27 cellular contexts compared by ENCODE assay signal in genomic region chr2:202555354-202555753, GRCh38.
A peak's percentile ranks its signal among the peaks of the same experiment; 100 is the strongest.
DNase-seq lines count a peak whose midpoint lies in the region; ATAC-seq and TF ChIP-seq lines count a peak whose summit lies in the region.
"Had no signal": no experiment of that assay in that cellular context is flagged by ENCODE, and none has a peak within 500 bp of the region (broad histone marks: within the 10 kb centered on the region; RNA-seq: fewer than 3 reads in every experiment).

No MANE protein-coding gene starts in this region.

- H3K9me3 Mint-ChIP-seq in activated CD4-positive, alpha-beta T cell treated with anti-CD3 and anti-CD28 coated beads for 36 hours (ENCODE audit: low read depth) = no peaks in the 10 kb centered on the region
- no peaks in the 10 kb centered on the region for H3K9me3 Mint-ChIP-seq in endodermal cell
- H3K9me3 Mint-ChIP-seq in stimulated activated naive CD8-positive, alpha-beta T cell treated with anti-CD3 and anti-CD28 coated beads, Interleukin-15, amount 100 ng/mL, for 72 hours = no peaks in the 10 kb centered on the region
- H3K9me3 Mint-ChIP-seq: activated B cell treated with CpG ODN at 0.5 μM for 24 hours; activated naive CD4-positive, alpha-beta T cell treated with anti-CD3 and anti-CD28 coated beads, Interleukin-2, amount 50 U/mL, for 24 hours; CD4-positive, CD25-positive, alpha-beta regulatory T cell; immature natural killer cell; memory B cell had no signal

- H3K4me1 ChIP-seq in endodermal cell (ENCODE audit: control insufficient read depth, insufficient read depth, low read length) = no peaks in the 10 kb centered on the region
- H3K4me1 ChIP-seq: esophagus squamous epithelium, gastrocnemius medialis, Peyer's patch, tibial nerve had no signal

- peaks cover 90% of the 10 kb centered on the region for H3K36me3 ChIP-seq in endodermal cell (ENCODE audit: control insufficient read depth, insufficient read depth, low read length)

- no peaks in the 10 kb centered on the region for H3K27me3 Mint-ChIP-seq in activated CD4-positive, alpha-beta T cell treated with anti-CD3 and anti-CD28 coated beads for 36 hours
- no peaks in the 10 kb centered on the region for H3K27me3 Mint-ChIP-seq in endodermal cell (ENCODE audit: insufficient read depth)
- no peaks in the 10 kb centered on the region for H3K27me3 Mint-ChIP-seq in stimulated activated naive CD8-positive, alpha-beta T cell treated with anti-CD3 and anti-CD28 coated beads, Interleukin-15, amount 100 ng/mL, for 72 hours
- H3K27me3 Mint-ChIP-seq: activated B cell treated with CpG ODN at 0.5 μM for 24 hours; activated naive CD4-positive, alpha-beta T cell treated with anti-CD3 and anti-CD28 coated beads, Interleukin-2, amount 50 U/mL, for 24 hours; CD4-positive, CD25-positive, alpha-beta regulatory T cell; memory B cell; progenitor cell of endocrine pancreas had no signal

- peak; percentile 33 for DNase-seq in activated CD4-positive, alpha-beta T cell treated with anti-CD3 and anti-CD28 coated beads for 36 hours
- no peak for DNase-seq in activated CD4-positive, alpha-beta T cell treated with anti-CD3 and anti-CD28 coated beads for 1 hour
- peak; percentile 23 for DNase-seq in stimulated activated CD4-positive, alpha-beta T cell treated with anti-CD3 and anti-CD28 coated beads, Interleukin-1b, Interleukin-23, amount 100 ng/mL, for 48 hours
- DNase-seq in stimulated activated CD4-positive, alpha-beta T cell treated with anti-CD3 and anti-CD28 coated beads, Interleukin-2, amount 100 ng/mL, for 48 hours = no peak
- DNase-seq in endodermal cell = no peak
- DNase-seq in stimulated activated naive CD8-positive, alpha-beta T cell treated with anti-CD3 and anti-CD28 coated beads, Interleukin-15, amount 100 ng/mL, for 72 hours = peak in 1 of 2 donors; percentile 45
- no peak for DNase-seq in HuH-7.5 (ENCODE audit: low spot score)
- DNase-seq in NCI-H128 (lab: John Stamatoyannopoulos, UW; ENCODE audit: unreplicated experiment) = no peak
- DNase-seq: activated B cell treated with CpG ODN at 0.5 μM for 24 hours; aorta; central memory CD4-positive, alpha-beta T cell; esophagus squamous epithelium; gastrocnemius medialis; hippocampal formation; immature natural killer cell; NCI-H187 treated with DMSO at 0.1 percent for 48 hours; NCI-H526; Peyer's patch; SW 1271; T-helper 9 cell had no signal

- H3K4me3 ChIP-seq in endodermal cell (ENCODE audit: low read length) = no peak overlapping the region
- H3K4me3 ChIP-seq: esophagus squamous epithelium, gastrocnemius medialis, Peyer's patch, tibial nerve had no signal

- H3K36me3 Mint-ChIP-seq in activated CD4-positive, alpha-beta T cell treated with anti-CD3 and anti-CD28 coated beads for 36 hours (ENCODE audit: low read depth) = peaks cover 8% of the 10 kb centered on the region
- peaks cover 58% of the 10 kb centered on the region for H3K36me3 Mint-ChIP-seq in endodermal cell (ENCODE audit: low read depth)

- no peak overlapping the region for H3K9ac ChIP-seq in endodermal cell (ENCODE audit: extremely low read depth, low read length, poor library complexity, severe bottlenecking)

- H3K27ac ChIP-seq in endodermal cell (ENCODE audit: low read depth, low read length) = no peak overlapping the region
- H3K27ac ChIP-seq: 22Rv1, esophagus squamous epithelium, gastrocnemius medialis, Peyer's patch, tibial nerve had no signal

- H3K27me3 ChIP-seq in endodermal cell (ENCODE audit: control insufficient read depth, insufficient read depth, low read length, poor library complexity, severe bottlenecking) = no peaks in the 10 kb centered on the region
- H3K27me3 ChIP-seq: esophagus squamous epithelium, gastrocnemius medialis, Peyer's patch, tibial nerve had no signal

- 95 to 96% methylated on average over 3 to 4 of the region's 4 CpGs for WGBS in endodermal cell (ENCODE audit: insufficient coverage in 1 of 2, insufficient read length in 1 of 2), 2 experiments

- H3K27ac Mint-ChIP-seq in activated CD4-positive, alpha-beta T cell treated with anti-CD3 and anti-CD28 coated beads for 36 hours = no peak overlapping the region
- H3K27ac Mint-ChIP-seq in endodermal cell = peak overlapping the region; percentile 15
- H3K27ac Mint-ChIP-seq in stimulated activated naive CD8-positive, alpha-beta T cell treated with anti-CD3 and anti-CD28 coated beads, Interleukin-15, amount 100 ng/mL, for 72 hours = no peak overlapping the region
- H3K27ac Mint-ChIP-seq: activated B cell treated with CpG ODN at 0.5 μM for 24 hours; activated naive CD4-positive, alpha-beta T cell treated with anti-CD3 and anti-CD28 coated beads, Interleukin-2, amount 50 U/mL, for 24 hours; memory B cell; progenitor cell of endocrine pancreas had no signal

- ATAC-seq in activated CD4-positive, alpha-beta T cell treated with anti-CD3 and anti-CD28 coated beads for 36 hours = no peak
- ATAC-seq in stimulated activated naive CD8-positive, alpha-beta T cell treated with anti-CD3 and anti-CD28 coated beads, Interleukin-15, amount 100 ng/mL, for 72 hours = peak; percentile 84
- ATAC-seq: gastrocnemius medialis, sciatic nerve had no signal

- H3K4me3 Mint-ChIP-seq in activated CD4-positive, alpha-beta T cell treated with anti-CD3 and anti-CD28 coated beads for 36 hours = no peak overlapping the region
- H3K4me3 Mint-ChIP-seq in endodermal cell = no peak overlapping the region
- H3K4me3 Mint-ChIP-seq in stimulated activated naive CD8-positive, alpha-beta T cell treated with anti-CD3 and anti-CD28 coated beads, Interleukin-15, amount 100 ng/mL, for 72 hours = no peak overlapping the region
- H3K4me3 Mint-ChIP-seq: activated B cell treated with CpG ODN at 0.5 μM for 24 hours; activated naive CD4-positive, alpha-beta T cell treated with anti-CD3 and anti-CD28 coated beads, Interleukin-2, amount 50 U/mL, for 24 hours; CD4-positive, CD25-positive, alpha-beta regulatory T cell; immature natural killer cell; memory B cell had no signal

- H3K9me3 ChIP-seq in endodermal cell (ENCODE audit: control insufficient read depth, low read length) = no peaks in the 10 kb centered on the region
- H3K9me3 ChIP-seq: esophagus squamous epithelium, gastrocnemius medialis, Peyer's patch, tibial nerve had no signal

- CTCF ChIA-PET in activated CD4-positive, alpha-beta T cell treated with anti-CD3 and anti-CD28 coated beads for 36 hours (lab: Charles Lee) = interaction anchor here (0.6 kb wide), 1 partner anchor 538 kb away, joined by 4 read pairs; no protein-coding TSS in a partner anchor

- TF ChIP-seq CTCF in endodermal cell (conservative IDR thresholded peaks at IDR 0.05) = no peak

- no peaks in the 10 kb centered on the region for H3K4me1 Mint-ChIP-seq in activated CD4-positive, alpha-beta T cell treated with anti-CD3 and anti-CD28 coated beads for 36 hours
- no peaks in the 10 kb centered on the region for H3K4me1 Mint-ChIP-seq in endodermal cell
- H3K4me1 Mint-ChIP-seq in stimulated activated naive CD8-positive, alpha-beta T cell treated with anti-CD3 and anti-CD28 coated beads, Interleukin-15, amount 100 ng/mL, for 72 hours = peaks cover 19% of the 10 kb centered on the region
- H3K4me1 Mint-ChIP-seq: activated B cell treated with CpG ODN at 0.5 μM for 24 hours; activated naive CD4-positive, alpha-beta T cell treated with anti-CD3 and anti-CD28 coated beads, Interleukin-2, amount 50 U/mL, for 24 hours; CD4-positive, CD25-positive, alpha-beta regulatory T cell; memory B cell had no signal

- POLR2A ChIA-PET in activated CD4-positive, alpha-beta T cell treated with anti-CD3 and anti-CD28 coated beads for 36 hours (lab: Charles Lee) = no interaction called here

- intact Hi-C loops in activated CD4-positive, alpha-beta T cell treated with anti-CD3 and anti-CD28 coated beads for 36 hours (cut with DNase I, micrococcal nuclease) = no loop called here

Comparison
In these comparisons a context has a peak if more than half of its experiments do, and no peak if none do; other contexts are left out.
1. DNase-seq: peak in activated CD4-positive, alpha-beta T cell treated with anti-CD3 and anti-CD28 coated beads for 36 hours (single experiment) and stimulated activated CD4-positive, alpha-beta T cell treated with anti-CD3 and anti-CD28 coated beads, Interleukin-1b, Interleukin-23, amount 100 ng/mL, for 48 hours (single experiment); none in activated CD4-positive, alpha-beta T cell treated with anti-CD3 and anti-CD28 coated beads for 1 hour (single experiment), stimulated activated CD4-positive, alpha-beta T cell treated with anti-CD3 and anti-CD28 coated beads, Interleukin-2, amount 100 ng/mL, for 48 hours (0 of 2), endodermal cell (single experiment), HuH-7.5 (single experiment) and NCI-H128 (single experiment).